ENCODE assay signal across 17 cellular contexts in the genomic region with DNA sequence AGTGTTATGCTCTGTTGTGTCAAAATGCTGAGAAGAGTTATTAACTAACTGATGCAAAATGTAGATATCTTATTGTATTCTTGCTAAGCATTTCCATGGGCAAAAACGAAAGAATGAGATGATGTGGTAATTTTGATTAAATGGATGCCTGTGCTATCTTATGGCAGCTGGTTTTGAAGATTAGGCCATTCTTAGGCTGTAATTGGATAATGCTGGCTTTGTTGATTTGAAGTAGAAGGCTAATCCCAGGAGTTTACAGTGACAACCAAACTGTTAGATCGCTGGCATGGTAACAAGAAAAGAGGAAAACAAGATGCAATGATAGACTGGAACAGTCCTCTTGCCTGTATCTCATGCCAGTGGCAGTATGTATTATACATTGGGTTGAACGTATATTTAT.
DNase-seq lines count a peak whose midpoint lies in the region; ATAC-seq, FAIRE-seq and TF ChIP-seq lines count a peak whose summit lies in the region.
"Had no signal": no experiment of that assay in that cellular context is flagged by ENCODE, and none has a peak within 500 bp of the region (broad histone marks: within the 10 kb centered on the region; RNA-seq: fewer than 3 reads in every experiment).

No MANE protein-coding gene starts in this region.

- DNase-seq in DMS153 (lab: John Stamatoyannopoulos, UW) (peak; percentile 1), DMS153 treated with DMSO at 0.1 percent for 48 hours (lab: John Stamatoyannopoulos, UW; ENCODE audit: unreplicated experiment) (no peak), PC-3 (no peak), endothelial cell of umbilical vein (ENCODE audit: low read depth, low spot score) (peak; percentile 57), retina (peak; percentile 6), mucosa of descending colon (no peak), amygdala (lab: John Stamatoyannopoulos, UW) (no peak), KG1 (lab: John Stamatoyannopoulos, UW) (no peak)
- DNase-seq: activated CD8-positive, alpha-beta T cell treated with anti-CD3 and anti-CD28 coated beads, Interleukin-2, amount 10 ng/mL, durations not matched to agents 7 days and 5 days; amniotic stem cell; colonic mucosa; left lung; NCI-H2029; posterior cingulate gyrus had no signal

- H3K4me2 ChIP-seq in PC-3 (ENCODE audit: low read length) (0 out of 2 replicates have a peak overlapping the region, but pooled peaks have one; percentile 8), endothelial cell of umbilical vein (ENCODE audit: insufficient read depth, low read length) (peak overlapping the region; percentile 36)

- ATAC-seq in PC-3 (peak; percentile 29; the same call in 1 of the 2 replicates), mucosa of descending colon (no peak)
- ATAC-seq: activated CD8-positive, alpha-beta T cell treated with anti-CD3 and anti-CD28 coated beads, Interleukin-2, amount 10 ng/mL, durations not matched to agents 7 days and 5 days; activated T-helper 17 cell treated with anti-CD3 and anti-CD28 coated beads, Interleukin-2, amount 50 U/mL, for 72 hours; left lung had no signal

- H3K9me2 ChIP-seq in PC-3 (replicated peaks; ENCODE audit: low read length): no peaks in the 10 kb centered on the region

- H3K36me3 ChIP-seq in PC-3 (ENCODE audit: low read depth, low read length): no peaks in the 10 kb centered on the region
- H3K36me3 ChIP-seq in endothelial cell of umbilical vein (ENCODE audit: control insufficient read depth in 2 of 2, extremely low read depth in 1 of 2, insufficient read depth in 2 of 2, low read length in 2 of 2): no peaks in the 10 kb centered on the region
- H3K36me3 ChIP-seq in mucosa of descending colon (ENCODE audit: low read depth): no peaks in the 10 kb centered on the region
- H3K36me3 ChIP-seq: colonic mucosa, left lung had no signal

- POLR2A ChIA-PET in PC-3 (lab: Charles Lee; ENCODE audit: unreplicated experiment) (no interaction called here), endothelial cell of umbilical vein (lab: Charles Lee) (no interaction called here)

- H3F3A ChIP-seq in PC-3 (ENCODE audit: low read length, unreplicated experiment): no peaks in the 10 kb centered on the region

- H2AFZ ChIP-seq in PC-3 (ENCODE audit: low read length): no peak overlapping the region
- no peak overlapping the region for H2AFZ ChIP-seq in endothelial cell of umbilical vein (ENCODE audit: low read depth, low read length)

- FAIRE-seq in endothelial cell of umbilical vein (lab: Jason Lieb, UNC): peak; percentile 59

- H3K79me2 ChIP-seq in PC-3 (ENCODE audit: low read length) (no peaks in the 10 kb centered on the region), endothelial cell of umbilical vein (ENCODE audit: control insufficient read depth, insufficient read depth, low read length) (no peaks in the 10 kb centered on the region)

- H3K4me3 ChIP-seq in PC-3 (ENCODE audit: low read length): no peak overlapping the region
- H3K4me3 ChIP-seq in endothelial cell of umbilical vein (replicated peaks in 1 of 3; ENCODE audit: insufficient read depth in 1 of 3, low read depth in 1 of 3, low read length in 3 of 3): no peak overlapping the region
- H3K4me3 ChIP-seq in mucosa of descending colon: no peak overlapping the region
- H3K4me3 ChIP-seq: colonic mucosa, left lung had no signal

- CTCF ChIA-PET in PC-3 (lab: Charles Lee): no interaction called here
- CTCF ChIA-PET in endothelial cell of umbilical vein (lab: Charles Lee): no interaction called here

- H4K20me1 ChIP-seq in PC-3 (ENCODE audit: low read length) (no peaks in the 10 kb centered on the region), endothelial cell of umbilical vein (replicated peaks; ENCODE audit: control insufficient read depth, extremely low read depth, insufficient read depth, low read length) (no peaks in the 10 kb centered on the region)

- dilution Hi-C loops in endothelial cell of umbilical vein (cut with MboI; ENCODE audit: extremely low pct_ligation_motif_present, low sequenced_read_pairs): no loop called here

- H3K9me3 ChIP-seq in PC-3 (ENCODE audit: low read length) (no peaks in the 10 kb centered on the region), endothelial cell of umbilical vein (replicated peaks; ENCODE audit: control insufficient read depth, insufficient read depth, low read length) (no peaks in the 10 kb centered on the region), mucosa of descending colon (no peaks in the 10 kb centered on the region)
- H3K9me3 ChIP-seq: colonic mucosa, left lung had no signal

- H3K4me1 ChIP-seq in PC-3 (ENCODE audit: insufficient read depth, low read length) (peaks cover 14% of the 10 kb centered on the region), endothelial cell of umbilical vein (ENCODE audit: control insufficient read depth, extremely low read depth, insufficient read depth, low read length) (peaks cover 12% of the 10 kb centered on the region), mucosa of descending colon (ENCODE audit: low read depth) (no peaks in the 10 kb centered on the region)
- H3K4me1 ChIP-seq: colonic mucosa, left lung had no signal

- H3K27me3 ChIP-seq in PC-3 (ENCODE audit: low read length) (no peaks in the 10 kb centered on the region), endothelial cell of umbilical vein (ENCODE audit: control insufficient read depth in 2 of 2, insufficient read depth in 2 of 2, low read length in 2 of 2) (no peaks in the 10 kb centered on the region)
- H3K27me3 ChIP-seq: colonic mucosa, left lung had no signal

- H3K9ac ChIP-seq in PC-3 (ENCODE audit: low read length): no peak overlapping the region
- no peak overlapping the region for H3K9ac ChIP-seq in endothelial cell of umbilical vein (replicated peaks; ENCODE audit: extremely low read depth, insufficient read depth, low read length)

- intact Hi-C loops in PC-3 (cut with micrococcal nuclease) (no loop called here), endothelial cell of umbilical vein (cut with micrococcal nuclease) (no loop called here), mucosa of descending colon (cut with DNase I, micrococcal nuclease) (no loop called here)

- TF ChIP-seq CTCF in PC-3 (conservative IDR thresholded peaks at IDR 0.05; ENCODE audit: low read depth, low read length) (no peak), endothelial cell of umbilical vein (IDR thresholded peaks at IDR 0.05; ENCODE audit: extremely low read depth in 1 of 2, insufficient read depth in 1 of 2, low read depth in 1 of 2, low read length in 2 of 2) (no peak), mucosa of descending colon (IDR thresholded peaks at IDR 0.05) (no peak)

- TF ChIP-seq POLR2A in endothelial cell of umbilical vein (IDR thresholded peaks at IDR 0.05; ENCODE audit: low read depth, low read length): no peak

- no peaks in the 10 kb centered on the region for H3K9me1 ChIP-seq in endothelial cell of umbilical vein (replicated peaks; ENCODE audit: control insufficient read depth, extremely low read depth, insufficient read depth, low read length)

- BruUV-seq in PC-3 (replicated peaks; lab: Mats Ljungman, UMichigan): no TSS peak
- BruUV-seq in endothelial cell of umbilical vein (replicated peaks; lab: Mats Ljungman, UMichigan): no TSS peak

- no peak overlapping the region for H3K27ac ChIP-seq in PC-3 (ENCODE audit: low read length)
- H3K27ac ChIP-seq in endothelial cell of umbilical vein (ENCODE audit: insufficient read depth, low read depth, low read length): peak overlapping the region; percentile 18
- H3K27ac ChIP-seq: 22Rv1, colonic mucosa, epithelial cell of prostate, left lung had no signal

TF ChIP-seq in endothelial cell of umbilical vein, 7 proteins besides CTCF, POLR2A, EP300 and RAD21:
- TF ChIP-seq EZH2 (IDR thresholded peaks at IDR 0.05; ENCODE audit: borderline replicate concordance, low read depth, low read length, severe bottlenecking) (no peak), GATA2 (IDR thresholded peaks at IDR 0.05; ENCODE audit: insufficient read depth, insufficient read length, low read depth, low read length) (no peak), JUN (IDR thresholded peaks at IDR 0.05; ENCODE audit: borderline replicate concordance, insufficient read depth, insufficient read length, low read depth) (no peak), POLR2AphosphoS5 (IDR thresholded peaks at IDR 0.05; ENCODE audit: insufficient read depth, low read depth, low read length) (no peak), MYC (IDR thresholded peaks at IDR 0.05; ENCODE audit: low read depth, low read length) (no peak), MAX (IDR thresholded peaks at IDR 0.05; ENCODE audit: insufficient read depth, insufficient read length) (no peak)

Comparison
In these comparisons a context has a peak if more than half of its experiments do, and no peak if none do; other contexts are left out.
1. DNase-seq: peak in DMS153 (single experiment), endothelial cell of umbilical vein (single experiment) and retina (single experiment); none in DMS153 treated with DMSO at 0.1 percent for 48 hours (single experiment), PC-3 (single experiment), mucosa of descending colon (0 of 3), amygdala (0 of 56) and KG1 (single experiment).